ENCODE assay signal across 13 cellular contexts in the genomic region with DNA sequence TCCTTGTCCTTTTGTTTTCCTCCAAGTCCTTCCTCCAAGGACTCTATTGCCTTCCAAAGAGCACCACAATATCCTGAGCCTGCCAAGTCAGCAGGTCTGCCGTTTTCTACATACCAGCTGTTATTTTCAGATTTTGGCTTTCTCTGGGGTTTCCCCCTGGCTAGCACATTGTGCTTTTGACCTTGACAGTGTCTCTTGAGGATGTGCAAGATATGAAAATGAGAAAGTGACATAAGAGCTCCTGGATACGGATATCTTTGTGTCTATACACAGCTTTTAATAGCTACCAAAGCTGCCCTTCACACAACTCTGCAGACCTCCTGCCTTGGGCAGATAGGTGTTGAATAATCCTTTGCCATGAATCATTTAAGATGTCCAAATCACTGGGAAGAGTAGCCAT.
DNase-seq lines count a peak whose midpoint lies in the region; ATAC-seq, FAIRE-seq and TF ChIP-seq lines count a peak whose summit lies in the region.
"Had no signal": no experiment of that assay in that cellular context is flagged by ENCODE, and none has a peak within 500 bp of the region (broad histone marks: within the 10 kb centered on the region; RNA-seq: fewer than 3 reads in every experiment).

No MANE protein-coding gene starts in this region.

- DNase-seq in osteocyte (ENCODE audit: extremely low spot score, unreplicated experiment) (no peak), substantia nigra (lab: John Stamatoyannopoulos, UW) (no peak), kidney (no peak), caudate nucleus (lab: John Stamatoyannopoulos, UW) (no peak)
- DNase-seq: activated CD4-positive, CD25-positive, alpha-beta regulatory T cell treated with anti-CD3 and anti-CD28 coated beads, Interleukin-2, amount 50 U/mL, for 72 hours; endodermal cell; glutamatergic neuron; naive B cell; NCI-H1436 treated with DMSO at 0.1 percent for 48 hours had no signal

- H3K36me3 Mint-ChIP-seq in osteocyte (ENCODE audit: unreplicated experiment): peaks cover 18% of the 10 kb centered on the region
- H3K36me3 Mint-ChIP-seq: naive B cell had no signal

- H3K27ac ChIP-seq in substantia nigra (ENCODE audit: low read depth, low read length, poor library complexity, severe bottlenecking) (no peak overlapping the region), kidney (ENCODE audit: low read depth in 2 of 2, low read length in 2 of 2) (no peak overlapping the region), caudate nucleus (ENCODE audit: low read depth, low read length) (no peak overlapping the region)

- TF ChIP-seq CTCF in osteocyte (IDR thresholded peaks at IDR 0.05) (no peak), kidney (IDR thresholded peaks at IDR 0.05; ENCODE audit: borderline replicate concordance, extremely low read depth, insufficient read depth) (no peak)

- H3K4me1 ChIP-seq in kidney (ENCODE audit: control insufficient read depth in 1 of 2, insufficient read depth in 1 of 2, low read depth in 1 of 2, low read length in 2 of 2): no peaks in the 10 kb centered on the region

- no peak overlapping the region for H3K4me3 Mint-ChIP-seq in osteocyte (ENCODE audit: unreplicated experiment)
- H3K4me3 Mint-ChIP-seq: endodermal cell, IgD-negative memory B cell, naive B cell had no signal

- no peaks in the 10 kb centered on the region for H3K9me3 Mint-ChIP-seq in osteocyte (ENCODE audit: unreplicated experiment)
- H3K9me3 Mint-ChIP-seq: endodermal cell had no signal

- ATAC-seq in GM19025 (IDR thresholded peaks at IDR 0.05; ENCODE audit: low read depth, unreplicated experiment) (peak; percentile 86), GM21717 (IDR thresholded peaks at IDR 0.05; ENCODE audit: unreplicated experiment) (peak; percentile 80), HG03280 (IDR thresholded peaks at IDR 0.05; ENCODE audit: unreplicated experiment) (peak; percentile 79)

- H3K27me3 Mint-ChIP-seq in osteocyte (ENCODE audit: unreplicated experiment): no peaks in the 10 kb centered on the region
- H3K27me3 Mint-ChIP-seq: IgD-negative memory B cell, naive B cell had no signal

- peaks cover 25% of the 10 kb centered on the region for H3K4me1 Mint-ChIP-seq in osteocyte (ENCODE audit: unreplicated experiment)
- H3K4me1 Mint-ChIP-seq: endodermal cell, naive B cell had no signal

- H3K9me3 ChIP-seq in kidney (ENCODE audit: control insufficient read depth in 1 of 2, low read length in 2 of 2): no peaks in the 10 kb centered on the region

- no peak overlapping the region for H3K4me3 ChIP-seq in kidney (ENCODE audit: low read length in 2 of 2)

- intact Hi-C loops in kidney (cut with DNase I): no loop called here

- H3K36me3 ChIP-seq in kidney (ENCODE audit: control insufficient read depth in 1 of 2, insufficient read depth in 2 of 2, low read length in 2 of 2): no peaks in the 10 kb centered on the region

- no peak for FAIRE-seq in kidney (lab: Jason Lieb, UNC)

- H3K9ac ChIP-seq in kidney (ENCODE audit: low read length in 2 of 2): no peak overlapping the region

- H3K27ac Mint-ChIP-seq in osteocyte (ENCODE audit: unreplicated experiment): peak overlapping the region; percentile 12
- H3K27ac Mint-ChIP-seq: endodermal cell, IgD-negative memory B cell, naive B cell had no signal
